In genomic region chr13:48531416-48532145, GRCh38 we compare ENCODE assay signal across 8 cellular contexts. TPM values are rescaled to one million over a fixed set of nuclear protein-coding genes. Genes with fewer than 3 reads are reported as not detected.
DNase-seq lines count a peak whose midpoint lies in the region; ATAC-seq and TF ChIP-seq lines count a peak whose summit lies in the region.

No MANE protein-coding gene starts in this region.

- H3K27me3 ChIP-seq in dorsolateral prefrontal cortex, result no peaks in the 10 kb centered on the region

- DNase-seq in NCI-H1092 (lab: John Stamatoyannopoulos, UW), result peak; percentile 17
- no peak for DNase-seq in NCI-H1092 treated with DMSO at 0.1 percent for 48 hours (lab: John Stamatoyannopoulos, UW)
- peak; percentile 40 for DNase-seq in RPMI8226
- DNase-seq in dorsolateral prefrontal cortex, result no peak
- no peak for DNase-seq in naive B cell
- no peak for DNase-seq in globus pallidus (ENCODE audit: low spot score)

- ATAC-seq in naive B cell (ENCODE audit: low read depth in 2 of 2), result no peak
- no peak for ATAC-seq in GM18909 (IDR thresholded peaks at IDR 0.05; ENCODE audit: poor library complexity, unreplicated experiment)
- no peak for ATAC-seq in GM18873 (IDR thresholded peaks at IDR 0.05; ENCODE audit: low FRiP score, unreplicated experiment)

- intact Hi-C loops in dorsolateral prefrontal cortex (cut with DNase I), result loop anchor here (2.0 to 5.0 kb wide), 3 partner anchors 34 to 51 kb away; no protein-coding TSS in a partner anchor

- peak overlapping the region; percentile 89 to 98 (median 96) for H3K4me3 Mint-ChIP-seq in naive B cell

- peak overlapping the region in 4 of 6 donors; percentile 5 to 96 (median 54) for H3K27ac Mint-ChIP-seq in naive B cell

- peak overlapping the region; percentile 81 to 100 (median 98) for H3K27ac ChIP-seq in dorsolateral prefrontal cortex

- H3K4me3 ChIP-seq in dorsolateral prefrontal cortex, result peak overlapping the region; percentile 57 to 96 (median 85)

- TF ChIP-seq CTCF in dorsolateral prefrontal cortex (IDR thresholded peaks at IDR 0.05 in 54 of 56, conservative IDR thresholded peaks at IDR 0.05 in 2 of 56; ENCODE audit: low read depth in 1 of 56, partially characterized antibody in 56 of 56), result no peak

- H3K27me3 Mint-ChIP-seq in naive B cell, result peaks cover 13 to 29% (median 13%) of the 10 kb centered on the region in 3 donors

- peaks cover 0 to 5% (median 3%) of the 10 kb centered on the region in 7 donors for H3K9me3 Mint-ChIP-seq in naive B cell

- peaks cover 0 to 11% of the 10 kb centered on the region in 2 donors for H3K36me3 Mint-ChIP-seq in naive B cell

- H3K4me1 Mint-ChIP-seq in naive B cell, result peaks cover 11 to 33% (median 22%) of the 10 kb centered on the region in 3 donors

RNA-seq across cellular contexts. Expression of gene RCBTB2, which starts 1.3 kb away (rescaled TPM):
- total RNA-seq in dorsolateral prefrontal cortex, result 10 to 100 TPM in 100 of 120 experiments, 1 to 10 TPM in 20; 7.7 to 20.0 (median 11.9) TPM
- 1 to 10 TPM in 5 of 6 donors, not detected in 1; 2.0 to 4.2 (median 2.1) TPM for polyA plus RNA-seq in naive B cell (ENCODE audit: low read depth in 6 of 6)

Comparison
In these comparisons a context has a peak if more than half of its experiments do, and no peak if none do; other contexts are left out.
1. DNase-seq: peak in NCI-H1092 (single experiment) and RPMI8226 (single experiment); none in NCI-H1092 treated with DMSO at 0.1 percent for 48 hours (single experiment), dorsolateral prefrontal cortex (0 of 10), naive B cell (single experiment) and globus pallidus (single experiment).